ENCODE assay signal across 1 cellular context in the genomic region with DNA sequence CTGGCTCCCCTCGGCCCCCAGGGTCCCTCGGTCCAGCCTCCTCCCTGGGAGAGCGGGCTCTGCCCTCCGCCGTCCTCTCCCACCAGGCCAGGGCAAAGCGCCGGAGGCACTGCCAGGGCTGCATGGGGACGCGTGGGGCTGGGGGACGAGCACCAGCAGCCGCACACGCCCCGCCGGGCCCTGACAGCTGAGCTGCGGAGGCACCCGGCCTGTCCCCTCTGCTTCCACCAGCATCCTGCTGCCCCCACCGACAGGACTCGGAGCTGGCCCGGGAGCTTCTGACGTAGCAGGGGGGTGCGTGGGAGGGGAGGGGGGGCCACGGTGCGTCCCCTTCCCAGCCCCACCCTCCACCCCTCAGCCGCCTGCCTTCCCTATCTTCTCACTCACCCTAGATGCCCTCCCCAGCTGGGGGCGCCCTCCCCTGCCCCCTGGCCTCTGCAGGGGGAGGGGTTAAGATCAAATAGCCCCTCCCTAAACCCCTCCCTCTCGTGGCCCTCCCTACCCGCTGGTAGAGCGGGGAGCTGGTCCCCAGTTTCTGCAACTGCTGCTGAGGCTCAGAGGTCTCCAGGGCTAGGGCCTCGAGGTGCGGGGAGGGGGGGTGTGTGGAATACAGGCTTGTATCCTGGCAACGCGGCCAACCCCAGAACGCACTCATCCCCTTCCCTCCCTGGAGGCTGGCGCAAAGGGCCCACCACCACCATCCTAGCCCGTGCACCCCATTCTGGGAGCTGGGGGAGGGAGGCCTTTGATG.
TF ChIP-seq lines count a peak whose summit lies in the region.

No MANE protein-coding gene starts in this region.

TF ChIP-seq in HepG2, 621 proteins besides CTCF, POLR2A, EP300 and RAD21 (continued from another document and continues in another):
- TF ChIP-seq, protein P1, sequence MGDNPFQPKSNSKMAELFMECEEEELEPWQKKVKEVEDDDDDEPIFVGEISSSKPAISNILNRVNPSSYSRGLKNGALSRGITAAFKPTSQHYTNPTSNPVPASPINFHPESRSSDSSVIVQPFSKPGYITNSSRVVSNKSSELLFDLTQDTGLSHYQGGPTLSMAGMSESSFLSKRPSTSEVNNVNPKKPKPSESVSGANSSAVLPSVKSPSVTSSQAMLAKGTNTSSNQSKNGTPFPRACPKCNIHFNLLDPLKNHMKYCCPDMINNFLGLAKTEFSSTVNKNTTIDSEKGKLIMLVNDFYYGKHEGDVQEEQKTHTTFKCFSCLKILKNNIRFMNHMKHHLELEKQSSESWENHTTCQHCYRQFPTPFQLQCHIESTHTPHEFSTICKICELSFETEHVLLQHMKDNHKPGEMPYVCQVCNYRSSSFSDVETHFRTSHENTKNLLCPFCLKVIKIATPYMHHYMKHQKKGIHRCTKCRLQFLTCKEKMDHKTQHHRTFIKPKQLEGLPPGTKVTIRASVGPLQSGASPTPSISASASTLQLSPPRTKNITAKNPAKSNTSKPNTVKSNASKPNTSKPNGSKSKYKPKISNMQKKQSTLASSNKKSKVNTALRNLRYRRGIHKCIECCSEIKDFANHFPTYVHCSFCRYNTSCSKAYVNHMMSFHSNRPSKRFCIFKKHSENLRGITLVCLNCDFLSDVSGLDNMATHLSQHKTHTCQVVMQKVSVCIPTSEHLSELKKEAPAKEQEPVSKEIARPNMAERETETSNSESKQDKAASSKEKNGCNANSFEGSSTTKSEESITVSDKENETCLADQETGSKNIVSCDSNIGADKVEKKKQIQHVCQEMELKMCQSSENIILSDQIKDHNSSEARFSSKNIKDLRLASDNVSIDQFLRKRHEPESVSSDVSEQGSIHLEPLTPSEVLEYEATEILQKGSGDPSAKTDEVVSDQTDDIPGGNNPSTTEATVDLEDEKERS (CRISPR knock-in tag; IDR thresholded peaks at IDR 0.05), result 0 out of 2 replicates have a peak, but pooled peaks have one; percentile 54
- TF ChIP-seq, protein P2, sequence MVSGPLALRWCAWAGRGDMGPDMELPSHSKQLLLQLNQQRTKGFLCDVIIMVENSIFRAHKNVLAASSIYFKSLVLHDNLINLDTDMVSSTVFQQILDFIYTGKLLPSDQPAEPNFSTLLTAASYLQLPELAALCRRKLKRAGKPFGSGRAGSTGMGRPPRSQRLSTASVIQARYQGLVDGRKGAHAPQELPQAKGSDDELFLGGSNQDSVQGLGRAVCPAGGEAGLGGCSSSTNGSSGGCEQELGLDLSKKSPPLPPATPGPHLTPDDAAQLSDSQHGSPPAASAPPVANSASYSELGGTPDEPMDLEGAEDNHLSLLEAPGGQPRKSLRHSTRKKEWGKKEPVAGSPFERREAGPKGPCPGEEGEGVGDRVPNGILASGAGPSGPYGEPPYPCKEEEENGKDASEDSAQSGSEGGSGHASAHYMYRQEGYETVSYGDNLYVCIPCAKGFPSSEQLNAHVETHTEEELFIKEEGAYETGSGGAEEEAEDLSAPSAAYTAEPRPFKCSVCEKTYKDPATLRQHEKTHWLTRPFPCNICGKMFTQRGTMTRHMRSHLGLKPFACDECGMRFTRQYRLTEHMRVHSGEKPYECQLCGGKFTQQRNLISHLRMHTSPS (CRISPR knock-in tag; IDR thresholded peaks at IDR 0.05; ENCODE audit: low read depth), result peak; percentile 35; the same call in 1 of the 2 replicates
- TF ChIP-seq ZNF326 (CRISPR knock-in tag; IDR thresholded peaks at IDR 0.05; ENCODE audit: borderline replicate concordance) (no peak), SAP130 (CRISPR knock-in tag; IDR thresholded peaks at IDR 0.05; ENCODE audit: low read depth) (peak; percentile 23; the same call in 1 of the 2 replicates), SAFB2 (CRISPR knock-in tag; IDR thresholded peaks at IDR 0.05; ENCODE audit: borderline replicate concordance, low read depth) (0 out of 2 replicates have a peak, but pooled peaks have one; percentile 44), MEF2D (CRISPR knock-in tag; IDR thresholded peaks at IDR 0.05) (peak; percentile 79), NR2F1 (CRISPR knock-in tag; IDR thresholded peaks at IDR 0.05) (no peak), ZNF570 (CRISPR knock-in tag; IDR thresholded peaks at IDR 0.05; ENCODE audit: borderline replicate concordance) (no peak), PPARG (CRISPR knock-in tag; conservative IDR thresholded peaks at IDR 0.05) (no peak), TBX2 (CRISPR knock-in tag; IDR thresholded peaks at IDR 0.05; ENCODE audit: borderline replicate concordance) (peak; percentile 51), NONO (IDR thresholded peaks at IDR 0.05) (no peak), NONO (CRISPR knock-in tag; conservative IDR thresholded peaks at IDR 0.05) (peak; percentile 54), NR2F6 (IDR thresholded peaks at IDR 0.05) (peak; percentile 31; the same call in 1 of the 2 replicates), NR2F6 (CRISPR knock-in tag; IDR thresholded peaks at IDR 0.05) (peak; percentile 24; the same call in 1 of the 2 replicates), IRF2 (CRISPR knock-in tag; IDR thresholded peaks at IDR 0.05) (peak; percentile 17; the same call in 1 of the 2 replicates), SOX6 (IDR thresholded peaks at IDR 0.05) (no peak), SOX6 (CRISPR knock-in tag; IDR thresholded peaks at IDR 0.05) (peak; percentile 41), TOE1 (CRISPR knock-in tag; IDR thresholded peaks at IDR 0.05) (no peak), XBP1 (CRISPR knock-in tag; IDR thresholded peaks at IDR 0.05) (no peak), ZNF768 (CRISPR knock-in tag; IDR thresholded peaks at IDR 0.05) (peak; percentile 49; the same call in 1 of the 2 replicates), ZBTB20 (CRISPR knock-in tag; IDR thresholded peaks at IDR 0.05; ENCODE audit: borderline replicate concordance, low read depth) (0 out of 2 replicates have a peak, but pooled peaks have one; percentile 15), ZNF430 (CRISPR knock-in tag; IDR thresholded peaks at IDR 0.05) (peak; percentile 66; the same call in 1 of the 2 replicates), ZNF225 (CRISPR knock-in tag; IDR thresholded peaks at IDR 0.05) (peak; percentile 67; the same call in 1 of the 2 replicates), ZNF547 (CRISPR knock-in tag; IDR thresholded peaks at IDR 0.05) (0 out of 2 replicates have a peak, but pooled peaks have one; percentile 35), ZKSCAN5 (CRISPR knock-in tag; IDR thresholded peaks at IDR 0.05) (no peak), ZNF746 (CRISPR knock-in tag; IDR thresholded peaks at IDR 0.05) (no peak), ZNF605 (CRISPR knock-in tag; IDR thresholded peaks at IDR 0.05) (peak; percentile 63; the same call in 1 of the 2 replicates), MAZ (IDR thresholded peaks at IDR 0.05; ENCODE audit: borderline replicate concordance, low read depth, low read length) (peak; percentile 44; the same call in 1 of the 2 replicates), MAZ (CRISPR knock-in tag; IDR thresholded peaks at IDR 0.05; ENCODE audit: low read depth) (0 out of 2 replicates have a peak, but pooled peaks have one; percentile 56), AHR (CRISPR knock-in tag; IDR thresholded peaks at IDR 0.05) (peak; percentile 67), HNRNPL (IDR thresholded peaks at IDR 0.05; ENCODE audit: low read depth, low read length) (0 out of 2 replicates have a peak, but pooled peaks have one; percentile 45)
- TF ChIP-seq, protein P3, sequence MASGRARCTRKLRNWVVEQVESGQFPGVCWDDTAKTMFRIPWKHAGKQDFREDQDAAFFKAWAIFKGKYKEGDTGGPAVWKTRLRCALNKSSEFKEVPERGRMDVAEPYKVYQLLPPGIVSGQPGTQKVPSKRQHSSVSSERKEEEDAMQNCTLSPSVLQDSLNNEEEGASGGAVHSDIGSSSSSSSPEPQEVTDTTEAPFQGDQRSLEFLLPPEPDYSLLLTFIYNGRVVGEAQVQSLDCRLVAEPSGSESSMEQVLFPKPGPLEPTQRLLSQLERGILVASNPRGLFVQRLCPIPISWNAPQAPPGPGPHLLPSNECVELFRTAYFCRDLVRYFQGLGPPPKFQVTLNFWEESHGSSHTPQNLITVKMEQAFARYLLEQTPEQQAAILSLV (CRISPR knock-in tag; IDR thresholded peaks at IDR 0.05; ENCODE audit: borderline replicate concordance), result no peak
- TF ChIP-seq, protein P4, sequence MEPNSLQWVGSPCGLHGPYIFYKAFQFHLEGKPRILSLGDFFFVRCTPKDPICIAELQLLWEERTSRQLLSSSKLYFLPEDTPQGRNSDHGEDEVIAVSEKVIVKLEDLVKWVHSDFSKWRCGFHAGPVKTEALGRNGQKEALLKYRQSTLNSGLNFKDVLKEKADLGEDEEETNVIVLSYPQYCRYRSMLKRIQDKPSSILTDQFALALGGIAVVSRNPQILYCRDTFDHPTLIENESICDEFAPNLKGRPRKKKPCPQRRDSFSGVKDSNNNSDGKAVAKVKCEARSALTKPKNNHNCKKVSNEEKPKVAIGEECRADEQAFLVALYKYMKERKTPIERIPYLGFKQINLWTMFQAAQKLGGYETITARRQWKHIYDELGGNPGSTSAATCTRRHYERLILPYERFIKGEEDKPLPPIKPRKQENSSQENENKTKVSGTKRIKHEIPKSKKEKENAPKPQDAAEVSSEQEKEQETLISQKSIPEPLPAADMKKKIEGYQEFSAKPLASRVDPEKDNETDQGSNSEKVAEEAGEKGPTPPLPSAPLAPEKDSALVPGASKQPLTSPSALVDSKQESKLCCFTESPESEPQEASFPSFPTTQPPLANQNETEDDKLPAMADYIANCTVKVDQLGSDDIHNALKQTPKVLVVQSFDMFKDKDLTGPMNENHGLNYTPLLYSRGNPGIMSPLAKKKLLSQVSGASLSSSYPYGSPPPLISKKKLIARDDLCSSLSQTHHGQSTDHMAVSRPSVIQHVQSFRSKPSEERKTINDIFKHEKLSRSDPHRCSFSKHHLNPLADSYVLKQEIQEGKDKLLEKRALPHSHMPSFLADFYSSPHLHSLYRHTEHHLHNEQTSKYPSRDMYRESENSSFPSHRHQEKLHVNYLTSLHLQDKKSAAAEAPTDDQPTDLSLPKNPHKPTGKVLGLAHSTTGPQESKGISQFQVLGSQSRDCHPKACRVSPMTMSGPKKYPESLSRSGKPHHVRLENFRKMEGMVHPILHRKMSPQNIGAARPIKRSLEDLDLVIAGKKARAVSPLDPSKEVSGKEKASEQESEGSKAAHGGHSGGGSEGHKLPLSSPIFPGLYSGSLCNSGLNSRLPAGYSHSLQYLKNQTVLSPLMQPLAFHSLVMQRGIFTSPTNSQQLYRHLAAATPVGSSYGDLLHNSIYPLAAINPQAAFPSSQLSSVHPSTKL (CRISPR knock-in tag; IDR thresholded peaks at IDR 0.05), result peak; percentile 13; the same call in 1 of the 2 replicates
- TF ChIP-seq, protein P5, sequence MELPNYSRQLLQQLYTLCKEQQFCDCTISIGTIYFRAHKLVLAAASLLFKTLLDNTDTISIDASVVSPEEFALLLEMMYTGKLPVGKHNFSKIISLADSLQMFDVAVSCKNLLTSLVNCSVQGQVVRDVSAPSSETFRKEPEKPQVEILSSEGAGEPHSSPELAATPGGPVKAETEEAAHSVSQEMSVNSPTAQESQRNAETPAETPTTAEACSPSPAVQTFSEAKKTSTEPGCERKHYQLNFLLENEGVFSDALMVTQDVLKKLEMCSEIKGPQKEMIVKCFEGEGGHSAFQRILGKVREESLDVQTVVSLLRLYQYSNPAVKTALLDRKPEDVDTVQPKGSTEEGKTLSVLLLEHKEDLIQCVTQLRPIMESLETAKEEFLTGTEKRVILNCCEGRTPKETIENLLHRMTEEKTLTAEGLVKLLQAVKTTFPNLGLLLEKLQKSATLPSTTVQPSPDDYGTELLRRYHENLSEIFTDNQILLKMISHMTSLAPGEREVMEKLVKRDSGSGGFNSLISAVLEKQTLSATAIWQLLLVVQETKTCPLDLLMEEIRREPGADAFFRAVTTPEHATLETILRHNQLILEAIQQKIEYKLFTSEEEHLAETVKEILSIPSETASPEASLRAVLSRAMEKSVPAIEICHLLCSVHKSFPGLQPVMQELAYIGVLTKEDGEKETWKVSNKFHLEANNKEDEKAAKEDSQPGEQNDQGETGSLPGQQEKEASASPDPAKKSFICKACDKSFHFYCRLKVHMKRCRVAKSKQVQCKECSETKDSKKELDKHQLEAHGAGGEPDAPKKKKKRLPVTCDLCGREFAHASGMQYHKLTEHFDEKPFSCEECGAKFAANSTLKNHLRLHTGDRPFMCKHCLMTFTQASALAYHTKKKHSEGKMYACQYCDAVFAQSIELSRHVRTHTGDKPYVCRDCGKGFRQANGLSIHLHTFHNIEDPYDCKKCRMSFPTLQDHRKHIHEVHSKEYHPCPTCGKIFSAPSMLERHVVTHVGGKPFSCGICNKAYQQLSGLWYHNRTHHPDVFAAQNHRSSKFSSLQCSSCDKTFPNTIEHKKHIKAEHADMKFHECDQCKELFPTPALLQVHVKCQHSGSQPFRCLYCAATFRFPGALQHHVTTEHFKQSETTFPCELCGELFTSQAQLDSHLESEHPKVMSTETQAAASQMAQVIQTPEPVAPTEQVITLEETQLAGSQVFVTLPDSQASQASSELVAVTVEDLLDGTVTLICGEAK (IDR thresholded peaks at IDR 0.05), result no peak
- TF ChIP-seq, protein P5 (CRISPR knock-in tag; IDR thresholded peaks at IDR 0.05), result peak; percentile 27; the same call in 1 of the 2 replicates
- TF ChIP-seq, protein P6, sequence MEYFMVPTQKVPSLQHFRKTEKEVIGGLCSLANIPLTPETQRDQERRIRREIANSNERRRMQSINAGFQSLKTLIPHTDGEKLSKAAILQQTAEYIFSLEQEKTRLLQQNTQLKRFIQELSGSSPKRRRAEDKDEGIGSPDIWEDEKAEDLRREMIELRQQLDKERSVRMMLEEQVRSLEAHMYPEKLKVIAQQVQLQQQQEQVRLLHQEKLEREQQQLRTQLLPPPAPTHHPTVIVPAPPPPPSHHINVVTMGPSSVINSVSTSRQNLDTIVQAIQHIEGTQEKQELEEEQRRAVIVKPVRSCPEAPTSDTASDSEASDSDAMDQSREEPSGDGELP (IDR thresholded peaks at IDR 0.05; ENCODE audit: borderline replicate concordance, low read depth), result peak; percentile 32; the same call in 1 of the 2 replicates
- TF ChIP-seq, protein P7, sequence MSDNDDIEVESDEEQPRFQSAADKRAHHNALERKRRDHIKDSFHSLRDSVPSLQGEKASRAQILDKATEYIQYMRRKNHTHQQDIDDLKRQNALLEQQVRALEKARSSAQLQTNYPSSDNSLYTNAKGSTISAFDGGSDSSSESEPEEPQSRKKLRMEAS (IDR thresholded peaks at IDR 0.05), result 0 out of 2 replicates have a peak, but pooled peaks have one; percentile 10
